Comparison of ENCODE assay signal across 14 cellular contexts in genomic region chr11:12168114-12168513, GRCh38. TPM values are rescaled to one million over a fixed set of nuclear protein-coding genes. Genes with fewer than 3 reads are reported as not detected.
A peak's percentile ranks its signal among the peaks of the same experiment; 100 is the strongest.
DNase-seq lines count a peak whose midpoint lies in the region; ATAC-seq and TF ChIP-seq lines count a peak whose summit lies in the region.
"Had no signal": no experiment of that assay in that cellular context is flagged by ENCODE, and none has a peak within 500 bp of the region (broad histone marks: within the 10 kb centered on the region; RNA-seq: fewer than 3 reads in every experiment).

No MANE protein-coding gene starts in this region.

- peak overlapping the region; percentile 71 for H3K4me2 ChIP-seq in PC-9
- no peak overlapping the region for H3K4me2 ChIP-seq in fibroblast of lung (ENCODE audit: extremely low read depth, insufficient read depth, low read length)

- H2AFZ ChIP-seq in PC-9 (no peak overlapping the region), fibroblast of lung (ENCODE audit: low read length) (no peak overlapping the region)

- H3F3A ChIP-seq in PC-9 (ENCODE audit: insufficient read depth, low read depth): peaks cover 51% of the 10 kb centered on the region

- H3K4me1 ChIP-seq in PC-9 (replicated peaks; ENCODE audit: insufficient read depth): peaks cover 68% of the 10 kb centered on the region
- H3K4me1 ChIP-seq in fibroblast of lung (ENCODE audit: control insufficient read depth, extremely low read depth, insufficient read depth, low read length): peaks cover 34% of the 10 kb centered on the region
- peaks cover 60 to 97% of the 10 kb centered on the region in 2 donors for H3K4me1 ChIP-seq in thoracic aorta (ENCODE audit: control insufficient read depth in 1 of 2, low read depth in 2 of 2)
- H3K4me1 ChIP-seq: adrenal gland had no signal

- H3K27ac Mint-ChIP-seq in activated naive CD8-positive, alpha-beta T cell treated with anti-CD3 and anti-CD28 coated beads, Interleukin-2, amount 50 U/mL, for 24 hours: peak overlapping the region; percentile 68
- H3K27ac Mint-ChIP-seq in activated naive CD8-positive, alpha-beta T cell treated with anti-CD3 and anti-CD28 coated beads for 36 hours: no peak overlapping the region

- peaks cover 5% of the 10 kb centered on the region; the same call in 1 of the 2 replicates for H3K36me3 ChIP-seq in PC-9 (ENCODE audit: low read depth)
- H3K36me3 ChIP-seq in fibroblast of lung (ENCODE audit: control insufficient read depth, insufficient read depth, low read length): peaks cover 5% of the 10 kb centered on the region
- H3K36me3 ChIP-seq in thoracic aorta: peaks cover 18% of the 10 kb centered on the region
- H3K36me3 ChIP-seq: WERI-Rb-1 had no signal

- POLR2A ChIA-PET in PC-9 (lab: Charles Lee; ENCODE audit: unreplicated experiment): no interaction called here

- intact Hi-C loops in PC-9 (cut with micrococcal nuclease; ENCODE audit: unreplicated experiment): loop anchor here (10.0 kb wide), 1 partner anchor 57 kb away; no protein-coding TSS in a partner anchor

- no peaks in the 10 kb centered on the region for H3K27me3 ChIP-seq in PC-9 (ENCODE audit: insufficient read depth, low read depth)
- H3K27me3 ChIP-seq in fibroblast of lung (ENCODE audit: control insufficient read depth, insufficient read depth, low read length): no peaks in the 10 kb centered on the region
- H3K27me3 ChIP-seq in thoracic aorta (replicated peaks; ENCODE audit: insufficient read depth): peaks cover 3% of the 10 kb centered on the region
- H3K27me3 ChIP-seq: adrenal gland had no signal

- ATAC-seq in activated naive CD8-positive, alpha-beta T cell treated with anti-CD3 and anti-CD28 coated beads, Interleukin-2, amount 50 U/mL, for 24 hours: no peak
- ATAC-seq in thoracic aorta (ENCODE audit: insufficient number of reproducible peaks, low FRiP score, low read depth): no peak
- no peak for ATAC-seq in HG03045 (IDR thresholded peaks at IDR 0.05; ENCODE audit: unreplicated experiment)
- no peak for ATAC-seq in HG03520 (IDR thresholded peaks at IDR 0.05; ENCODE audit: unreplicated experiment)
- no peak for ATAC-seq in GM19455 (IDR thresholded peaks at IDR 0.05; ENCODE audit: unreplicated experiment)
- ATAC-seq: stimulated activated effector memory CD8-positive, alpha-beta T cell treated with anti-CD3 and anti-CD28 coated beads, Interleukin-12 subunit alpha, Interleukin-12 subunit beta, amount 100 ng/mL, for 72 hours had no signal

- peaks cover 17% of the 10 kb centered on the region for H3K36me3 Mint-ChIP-seq in activated naive CD8-positive, alpha-beta T cell treated with anti-CD3 and anti-CD28 coated beads, Interleukin-2, amount 50 U/mL, for 24 hours (ENCODE audit: low read depth)
- peaks cover 14% of the 10 kb centered on the region for H3K36me3 Mint-ChIP-seq in activated naive CD8-positive, alpha-beta T cell treated with anti-CD3 and anti-CD28 coated beads for 36 hours

- H3K4me1 Mint-ChIP-seq in activated naive CD8-positive, alpha-beta T cell treated with anti-CD3 and anti-CD28 coated beads, Interleukin-2, amount 50 U/mL, for 24 hours: peaks cover 57% of the 10 kb centered on the region
- H3K4me1 Mint-ChIP-seq in activated naive CD8-positive, alpha-beta T cell treated with anti-CD3 and anti-CD28 coated beads for 36 hours: peaks cover 26% of the 10 kb centered on the region

- peaks cover 3% of the 10 kb centered on the region for H3K9me3 Mint-ChIP-seq in activated naive CD8-positive, alpha-beta T cell treated with anti-CD3 and anti-CD28 coated beads, Interleukin-2, amount 50 U/mL, for 24 hours
- peaks cover 5% of the 10 kb centered on the region for H3K9me3 Mint-ChIP-seq in activated naive CD8-positive, alpha-beta T cell treated with anti-CD3 and anti-CD28 coated beads for 36 hours
- H3K9me3 Mint-ChIP-seq: stimulated activated effector memory CD8-positive, alpha-beta T cell treated with anti-CD3 and anti-CD28 coated beads, Interleukin-12 subunit alpha, Interleukin-12 subunit beta, amount 100 ng/mL, for 72 hours had no signal

- H3K27ac ChIP-seq in PC-9: peak overlapping the region; percentile 95
- peak overlapping the region; percentile 91 for H3K27ac ChIP-seq in fibroblast of lung (ENCODE audit: insufficient read depth, low read length)
- peak overlapping the region; percentile 97 to 98 for H3K27ac ChIP-seq in thoracic aorta
- H3K27ac ChIP-seq: WERI-Rb-1 had no signal

- H3K79me2 ChIP-seq in PC-9 (ENCODE audit: low read depth) (peaks cover 25% of the 10 kb centered on the region), fibroblast of lung (ENCODE audit: control insufficient read depth, insufficient read depth, low read length) (peaks cover 43% of the 10 kb centered on the region)

- no peak overlapping the region for H3K9ac ChIP-seq in fibroblast of lung (ENCODE audit: insufficient read depth, low read length)

- BruUV-seq in PC-9 (replicated peaks; lab: Mats Ljungman, UMichigan): no TSS peak

- no peak overlapping the region for H3K4me3 Mint-ChIP-seq in activated naive CD8-positive, alpha-beta T cell treated with anti-CD3 and anti-CD28 coated beads, Interleukin-2, amount 50 U/mL, for 24 hours
- no peak overlapping the region for H3K4me3 Mint-ChIP-seq in activated naive CD8-positive, alpha-beta T cell treated with anti-CD3 and anti-CD28 coated beads for 36 hours

- H3K9me2 ChIP-seq in PC-9 (ENCODE audit: insufficient read depth): no peaks in the 10 kb centered on the region

- H3K27me3 Mint-ChIP-seq in activated naive CD8-positive, alpha-beta T cell treated with anti-CD3 and anti-CD28 coated beads, Interleukin-2, amount 50 U/mL, for 24 hours: no peaks in the 10 kb centered on the region
- no peaks in the 10 kb centered on the region for H3K27me3 Mint-ChIP-seq in activated naive CD8-positive, alpha-beta T cell treated with anti-CD3 and anti-CD28 coated beads for 36 hours

- no peak for DNase-seq in activated naive CD8-positive, alpha-beta T cell treated with anti-CD3 and anti-CD28 coated beads, Interleukin-2, amount 50 U/mL, for 24 hours
- no peak for DNase-seq in activated naive CD8-positive, alpha-beta T cell treated with anti-CD3 and anti-CD28 coated beads for 36 hours
- DNase-seq in PC-9: no peak
- DNase-seq in fibroblast of lung (ENCODE audit: low read depth in 2 of 2): no peak
- DNase-seq in thoracic aorta (ENCODE audit: low spot score): no peak
- DNase-seq: adrenal gland, AML-193, NCI-H1092 treated with DMSO at 0.1 percent for 48 hours, NCI-H345, WERI-Rb-1 had no signal

- H3K9me3 ChIP-seq in PC-9 (ENCODE audit: insufficient read depth, low read depth): no peaks in the 10 kb centered on the region
- no peaks in the 10 kb centered on the region for H3K9me3 ChIP-seq in fibroblast of lung (ENCODE audit: control insufficient read depth, insufficient read depth, low read depth, low read length)
- no peaks in the 10 kb centered on the region for H3K9me3 ChIP-seq in thoracic aorta
- H3K9me3 ChIP-seq: adrenal gland had no signal

- TF ChIP-seq CTCF in PC-9 (conservative IDR thresholded peaks at IDR 0.05) (no peak), fibroblast of lung (conservative IDR thresholded peaks at IDR 0.05 in 1 of 2, IDR thresholded peaks at IDR 0.05 in 1 of 2; ENCODE audit: low read depth in 1 of 2, low read length in 2 of 2) (no peak), thoracic aorta (IDR thresholded peaks at IDR 0.05) (no peak)

- H3K4me3 ChIP-seq in PC-9: no peak overlapping the region
- H3K4me3 ChIP-seq in fibroblast of lung (replicated peaks in 1 of 4; ENCODE audit: control extremely low read depth in 1 of 4, insufficient read depth in 1 of 4, low read depth in 3 of 4, low read length in 4 of 4): no peak overlapping the region
- no peak overlapping the region for H3K4me3 ChIP-seq in thoracic aorta
- H3K4me3 ChIP-seq: adrenal gland had no signal

- CTCF ChIA-PET in PC-9 (lab: Charles Lee): no interaction called here

- H4K20me1 ChIP-seq in PC-9 (ENCODE audit: insufficient read depth) (no peaks in the 10 kb centered on the region), fibroblast of lung (ENCODE audit: control insufficient read depth, extremely low read depth, insufficient read depth, low read length) (no peaks in the 10 kb centered on the region)

RNA-seq across cellular contexts. Expression of gene MICAL2, which starts 57.7 kb away (rescaled TPM):
- 10 to 100 TPM; 54.4 to 59.7 TPM for total RNA-seq in activated naive CD8-positive, alpha-beta T cell treated with anti-CD3 and anti-CD28 coated beads for 36 hours
- total RNA-seq in PC-9 (2021) (30.5 and 32.4 TPM in 2 replicates), fibroblast of lung (88.6 and 275 TPM in 2 replicates), thoracic aorta (100 to 1,000 TPM; 791 to 989 TPM)
- 78.5 and 120 TPM in 2 replicates for polyA plus RNA-seq in fibroblast of lung
- polyA plus RNA-seq in fibroblast of lung (2012): 125 and 167 TPM in 2 replicates
- 234 and 390 TPM in 2 replicates for polyA minus RNA-seq in fibroblast of lung (ENCODE audit: low replicate concordance)
